Comparison of ENCODE assay signal across 24 cellular contexts in genomic region chr10:128934492-128934891, GRCh38.
"Had no signal": no experiment of that assay in that cellular context is flagged by ENCODE, and none has a peak within 500 bp of the region (broad histone marks: within the 10 kb centered on the region; RNA-seq: fewer than 3 reads in every experiment).

No MANE protein-coding gene starts in this region.

- H3K4me3 ChIP-seq: ovary, right lobe of liver, thoracic aorta, uterus had no signal

- H3K4me1 Mint-ChIP-seq: immature natural killer cell; stimulated activated effector memory CD8-positive, alpha-beta T cell treated with anti-CD3 and anti-CD28 coated beads, Interleukin-12 subunit alpha, Interleukin-12 subunit beta, amount 100 ng/mL, for 72 hours had no signal

- H3K27me3 ChIP-seq: ovary, right lobe of liver, uterus had no signal

- DNase-seq: activated CD4-positive, alpha-beta T cell treated with anti-CD3 and anti-CD28 coated beads, Interleukin-2, amount 10 ng/mL, durations not matched to agents 24 days and 14 days; activated effector memory CD4-positive, alpha-beta T cell treated with anti-CD3 and anti-CD28 coated beads, Interleukin-2, amount 50 U/mL, for 16 hours; activated naive CD4-positive, alpha-beta T cell treated with anti-CD3 and anti-CD28 coated beads, Interleukin-2, amount 50 U/mL, for 16 hours; activated T-cell treated with anti-CD3 and anti-CD28 coated beads for 4 hours; amniotic stem cell; caudate nucleus; foreskin fibroblast; head of caudate nucleus; hippocampal formation; immature natural killer cell; kidney; left colon; mammary epithelial cell; ovary; right lobe of liver; stimulated activated CD4-positive, alpha-beta T cell treated with anti-CD3 and anti-CD28 coated beads, Interleukin-4, amount 100 ng/mL, for 24 hours; T-helper 9 cell; uterus had no signal

- H3K27me3 Mint-ChIP-seq: stimulated activated naive CD8-positive, alpha-beta T cell treated with anti-CD3 and anti-CD28 coated beads, Interleukin-15, Interleukin-2, amounts not matched to agents 100 ng/mL and 50 ng/mL, for 24 hours had no signal

- H3K4me3 Mint-ChIP-seq: activated CD4-positive, alpha-beta T cell treated with anti-CD3 and anti-CD28 coated beads, Interleukin-2, amount 10 ng/mL, durations not matched to agents 24 days and 14 days; activated T-helper 1 cell treated with anti-CD3 and anti-CD28 coated beads, Interleukin-12 subunit alpha, Interleukin-12 subunit beta, Interleukin-2, Interleukin-4 antibody, amounts not matched to agents 30 ng/mL and 10 ng/mL and 1 ng/mL, durations not matched to agents 14 hours and 24 hours and 36 hours; stimulated activated effector memory CD8-positive, alpha-beta T cell treated with anti-CD3 and anti-CD28 coated beads, Interleukin-12 subunit alpha, Interleukin-12 subunit beta, amount 100 ng/mL, for 72 hours; stimulated activated naive CD8-positive, alpha-beta T cell treated with anti-CD3 and anti-CD28 coated beads, Interleukin-15, Interleukin-2, amounts not matched to agents 100 ng/mL and 50 ng/mL, for 24 hours; type B pancreatic cell had no signal

- H3K27ac Mint-ChIP-seq: activated CD4-positive, alpha-beta T cell treated with anti-CD3 and anti-CD28 coated beads, Interleukin-2, amount 10 ng/mL, durations not matched to agents 24 days and 14 days; activated T-helper 1 cell treated with anti-CD3 and anti-CD28 coated beads, Interleukin-12 subunit alpha, Interleukin-12 subunit beta, Interleukin-2, Interleukin-4 antibody, amounts not matched to agents 30 ng/mL and 10 ng/mL and 1 ng/mL, durations not matched to agents 14 hours and 24 hours and 36 hours; immature natural killer cell; progenitor cell of endocrine pancreas; stimulated activated effector memory CD8-positive, alpha-beta T cell treated with anti-CD3 and anti-CD28 coated beads, Interleukin-12 subunit alpha, Interleukin-12 subunit beta, amount 100 ng/mL, for 72 hours; stimulated activated naive CD8-positive, alpha-beta T cell treated with anti-CD3 and anti-CD28 coated beads, Interleukin-15, Interleukin-2, amounts not matched to agents 100 ng/mL and 50 ng/mL, for 24 hours; type B pancreatic cell had no signal

- H3K36me3 Mint-ChIP-seq: immature natural killer cell; stimulated activated effector memory CD8-positive, alpha-beta T cell treated with anti-CD3 and anti-CD28 coated beads, Interleukin-12 subunit alpha, Interleukin-12 subunit beta, amount 100 ng/mL, for 72 hours; type B pancreatic cell had no signal

- H3K36me3 ChIP-seq: ovary, right lobe of liver, thoracic aorta, uterus had no signal

- H3K9me3 Mint-ChIP-seq: activated CD4-positive, alpha-beta T cell treated with anti-CD3 and anti-CD28 coated beads, Interleukin-2, amount 10 ng/mL, durations not matched to agents 24 days and 14 days; activated T-helper 1 cell treated with anti-CD3 and anti-CD28 coated beads, Interleukin-12 subunit alpha, Interleukin-12 subunit beta, Interleukin-2, Interleukin-4 antibody, amounts not matched to agents 30 ng/mL and 10 ng/mL and 1 ng/mL, durations not matched to agents 14 hours and 24 hours and 36 hours; immature natural killer cell; stimulated activated effector memory CD8-positive, alpha-beta T cell treated with anti-CD3 and anti-CD28 coated beads, Interleukin-12 subunit alpha, Interleukin-12 subunit beta, amount 100 ng/mL, for 72 hours; stimulated activated naive CD8-positive, alpha-beta T cell treated with anti-CD3 and anti-CD28 coated beads, Interleukin-15, Interleukin-2, amounts not matched to agents 100 ng/mL and 50 ng/mL, for 24 hours; type B pancreatic cell had no signal

- H3K9me3 ChIP-seq: ovary, right lobe of liver, thoracic aorta, uterus had no signal

- H3K4me1 ChIP-seq: right lobe of liver, uterus had no signal
